ENCODE assay signal across 18 cellular contexts in genomic region chr1:173481195-173481772, GRCh38.
"Had no signal": no experiment of that assay in that cellular context is flagged by ENCODE, and none has a peak within 500 bp of the region (broad histone marks: within the 10 kb centered on the region; RNA-seq: fewer than 3 reads in every experiment).

No MANE protein-coding gene starts in this region.

- H3K27me3 Mint-ChIP-seq: activated naive CD4-positive, alpha-beta T cell treated with anti-CD3 and anti-CD28 coated beads, Interleukin-2, amount 50 U/mL, for 24 hours; dendritic cell treated with granulocyte-macrophage colony-stimulating factor and Interleukin-4, amounts not matched to agents 40 ng/mL and 50 ng/mL, for 4 days; progenitor cell of endocrine pancreas had no signal

- H3K27ac Mint-ChIP-seq: dendritic cell treated with granulocyte-macrophage colony-stimulating factor and Interleukin-4, amounts not matched to agents 40 ng/mL and 50 ng/mL, for 4 days; nephron progenitor cell; progenitor cell of endocrine pancreas had no signal

- H3K27me3 ChIP-seq: heart right ventricle, right lobe of liver had no signal

- H3K9me3 Mint-ChIP-seq: activated naive CD4-positive, alpha-beta T cell treated with anti-CD3 and anti-CD28 coated beads, Interleukin-2, amount 50 U/mL, for 24 hours; dendritic cell treated with granulocyte-macrophage colony-stimulating factor and Interleukin-4, amounts not matched to agents 40 ng/mL and 50 ng/mL, for 4 days; nephron progenitor cell had no signal

- H3K4me3 Mint-ChIP-seq: activated naive CD4-positive, alpha-beta T cell treated with anti-CD3 and anti-CD28 coated beads, Interleukin-2, amount 50 U/mL, for 24 hours; dendritic cell treated with granulocyte-macrophage colony-stimulating factor and Interleukin-4, amounts not matched to agents 40 ng/mL and 50 ng/mL, for 4 days; nephron progenitor cell had no signal

- H3K27ac ChIP-seq: epithelial cell of prostate, thoracic aorta had no signal

- ATAC-seq: heart right ventricle, left colon, right lobe of liver had no signal

- H3K9me3 ChIP-seq: heart right ventricle, right lobe of liver, thoracic aorta had no signal

- DNase-seq: activated CD4-positive, alpha-beta T cell treated with anti-CD3 and anti-CD28 coated beads for 1 hour; activated CD4-positive, alpha-beta T cell treated with anti-CD3 and anti-CD28 coated beads, Interleukin-2, amount 50 U/mL, for 4 hours; activated effector memory CD4-positive, alpha-beta T cell treated with Interleukin-2 at 50 U/mL for 16 hours; activated T-cell treated with anti-CD3 and anti-CD28 coated beads for 4 hours; anterior cingulate cortex; cerebellar nuclear complex; effector memory CD4-positive, alpha-beta T cell; left colon; mesenchymal stem cell; nephron progenitor cell; SW 1271 had no signal
